ENCODE assay signal across 9 cellular contexts in the genomic region with DNA sequence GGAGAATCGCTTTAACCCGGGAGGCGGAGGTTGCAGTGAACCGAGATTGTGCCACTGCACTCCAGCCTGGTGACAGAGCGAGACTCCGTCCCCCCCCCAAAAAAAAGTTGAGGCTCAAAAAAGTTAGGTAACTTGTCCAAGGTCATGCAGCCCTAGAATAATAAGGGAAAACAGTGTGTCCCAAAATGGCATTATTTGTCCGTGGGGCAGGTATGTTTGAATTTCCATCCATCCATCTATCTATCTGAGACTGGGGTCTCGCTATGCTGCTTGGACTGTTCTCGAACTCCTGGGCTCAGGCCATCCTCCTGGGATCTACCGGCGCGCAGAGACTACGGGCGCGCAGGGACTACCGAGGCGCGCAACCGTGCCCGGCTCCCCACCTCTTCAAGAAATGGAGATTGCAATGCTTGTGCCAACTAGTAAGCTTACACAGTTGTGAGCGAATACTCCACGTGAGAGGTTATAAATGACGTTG. TPM values are rescaled to one million over a fixed set of nuclear protein-coding genes. Genes with fewer than 3 reads are reported as not detected.
DNase-seq lines count a peak whose midpoint lies in the region; ATAC-seq, FAIRE-seq and TF ChIP-seq lines count a peak whose summit lies in the region.
"Had no signal": no experiment of that assay in that cellular context is flagged by ENCODE, and none has a peak within 500 bp of the region (broad histone marks: within the 10 kb centered on the region; RNA-seq: fewer than 3 reads in every experiment).

No MANE protein-coding gene starts in this region.

- H3K79me2 ChIP-seq in GM12878 (ENCODE audit: control insufficient read depth, insufficient read depth, low read length): peaks cover 22% of the 10 kb centered on the region

- H3K9ac ChIP-seq in GM12878 (ENCODE audit: control insufficient read depth, insufficient read depth, low read length): peak overlapping the region; percentile 86; the same call in 1 of the 2 replicates

- RAD21 ChIA-PET in GM12878 (lab: Charles Lee; ENCODE audit: unreplicated experiment): interaction anchor here (0.6 to 1.9 kb wide), 7 partner anchors 31 to 89 kb away, joined by 3 to 6 read pairs (median 3); no protein-coding TSS in a partner anchor

- no peak for FAIRE-seq in GM12878 (lab: Jason Lieb, UNC)

- peak overlapping the region; percentile 97 for H3K27ac Mint-ChIP-seq in activated naive CD4-positive, alpha-beta T cell treated with anti-CD3 and anti-CD28 coated beads, Interleukin-2, amount 50 U/mL, for 24 hours

- H3K4me1 ChIP-seq in GM12878 (ENCODE audit: control insufficient read depth, insufficient read depth, low read length) (peaks cover 12% of the 10 kb centered on the region), lung (ENCODE audit: control insufficient read depth in 2 of 2, insufficient read depth in 2 of 2, low read length in 2 of 2) (peaks cover 0 to 8% of the 10 kb centered on the region in 2 donors), urinary bladder (ENCODE audit: insufficient read depth) (no peaks in the 10 kb centered on the region)

- no peak for DNase-seq in activated naive CD4-positive, alpha-beta T cell (lab: John Stamatoyannopoulos, UW)
- DNase-seq in GM12878 (ENCODE audit: low read depth, low spot score) (no peak), lung (ENCODE audit: low spot score) (no peak), NCI-H1694 (lab: John Stamatoyannopoulos, UW) (no peak), HPDE6-E6E7 (ENCODE audit: extremely low spot score) (no peak)

- peaks cover 22% of the 10 kb centered on the region for H3K4me1 Mint-ChIP-seq in activated naive CD4-positive, alpha-beta T cell treated with anti-CD3 and anti-CD28 coated beads, Interleukin-2, amount 50 U/mL, for 24 hours

- H3K9me3 Mint-ChIP-seq in activated naive CD4-positive, alpha-beta T cell treated with anti-CD3 and anti-CD28 coated beads, Interleukin-2, amount 50 U/mL, for 24 hours: no peaks in the 10 kb centered on the region

- ATAC-seq in GM12878 (no peak), lung (ENCODE audit: insufficient read depth, low FRiP score) (no peak), GM18873 (IDR thresholded peaks at IDR 0.05; ENCODE audit: low FRiP score, unreplicated experiment) (no peak)

- TF ChIP-seq EP300 in GM12878 (IDR thresholded peaks at IDR 0.05; ENCODE audit: borderline replicate concordance in 1 of 2, control insufficient read depth in 1 of 2, low read depth in 2 of 2, low read length in 2 of 2): no peak

- POLR2A ChIA-PET in GM12878 (lab: Charles Lee): interaction anchor here (0.6 to 1.6 kb wide), 4 partner anchors 8 to 33 kb away, joined by 3 to 4 read pairs (median 3); no protein-coding TSS in a partner anchor

- no peak for TF ChIP-seq CTCF in GM12878 (IDR thresholded peaks at IDR 0.05 in 2 of 3, conservative IDR thresholded peaks at IDR 0.05 in 1 of 3; ENCODE audit: control insufficient read depth in 2 of 3, extremely low read depth in 1 of 3, insufficient read depth in 1 of 3, low read depth in 3 of 3, low read length in 3 of 3)
- no peak for TF ChIP-seq CTCF in lung (IDR thresholded peaks at IDR 0.05; ENCODE audit: control extremely low read depth, extremely low read depth)

- H3K27me3 ChIP-seq in GM12878 (replicated peaks in 1 of 2; ENCODE audit: control insufficient read depth in 2 of 2, insufficient read depth in 2 of 2, low read length in 1 of 2): no peaks in the 10 kb centered on the region
- no peaks in the 10 kb centered on the region for H3K27me3 ChIP-seq in lung (ENCODE audit: control insufficient read depth, insufficient read depth)

- H3K36me3 ChIP-seq in GM12878 (ENCODE audit: control insufficient read depth in 2 of 2, insufficient read depth in 2 of 2, low read length in 1 of 2) (no peaks in the 10 kb centered on the region), lung (ENCODE audit: control insufficient read depth in 2 of 2, insufficient read depth in 2 of 2, low read length in 2 of 2) (peaks cover 0 to under 1% of the 10 kb centered on the region in 2 donors), urinary bladder (ENCODE audit: insufficient read depth) (no peaks in the 10 kb centered on the region)

- H3K27me3 Mint-ChIP-seq in activated naive CD4-positive, alpha-beta T cell treated with anti-CD3 and anti-CD28 coated beads, Interleukin-2, amount 50 U/mL, for 24 hours: no peaks in the 10 kb centered on the region

- H2AFZ ChIP-seq in GM12878 (ENCODE audit: control insufficient read depth, low read depth, low read length): peak overlapping the region; percentile 97

- H3K4me3 ChIP-seq in GM12878 (peak overlapping the region; percentile 90; the same call in 1 of the 2 replicates), lung (peak overlapping the region; percentile 80), urinary bladder (ENCODE audit: low read depth, low read length) (peak overlapping the region; percentile 71)

- peak overlapping the region; percentile 98 for H3K4me2 ChIP-seq in GM12878 (ENCODE audit: control insufficient read depth, insufficient read depth)

- peak overlapping the region; percentile 97 for H3K4me3 Mint-ChIP-seq in activated naive CD4-positive, alpha-beta T cell treated with anti-CD3 and anti-CD28 coated beads, Interleukin-2, amount 50 U/mL, for 24 hours

- H3K27ac ChIP-seq in GM12878 (ENCODE audit: control insufficient read depth, insufficient read depth) (peak overlapping the region; percentile 79), lung (ENCODE audit: low read depth in 1 of 2, low read length in 1 of 2) (peak overlapping the region; percentile 80 to 96), urinary bladder (ENCODE audit: low read depth) (peak overlapping the region; percentile 44)

- WGBS in GM12878 (ENCODE audit: insufficient coverage, insufficient replicate concordance, low lambda C conversion rate, missing lambda C conversion rate): 46% methylated on average over 23 of the region's 23 CpGs
- WGBS in lung, 2 donors: 35 to 37% methylated on average over 23 of the region's 23 CpGs
- 30% methylated on average over 23 of the region's 23 CpGs for WGBS in urinary bladder

- in situ Hi-C loops in GM12878 (cut with MboI): no loop called here

- no peak for TF ChIP-seq POLR2A in GM12878 (IDR thresholded peaks at IDR 0.05; ENCODE audit: low read depth, low read length)

- no peaks in the 10 kb centered on the region for H3K36me3 Mint-ChIP-seq in activated naive CD4-positive, alpha-beta T cell treated with anti-CD3 and anti-CD28 coated beads, Interleukin-2, amount 50 U/mL, for 24 hours

- H3K9me3 ChIP-seq in GM12878 (replicated peaks; ENCODE audit: control insufficient read depth, insufficient read depth, low read length) (no peaks in the 10 kb centered on the region), lung (ENCODE audit: control insufficient read depth in 2 of 2, insufficient read depth in 1 of 2, low read length in 1 of 2) (no peaks in the 10 kb centered on the region)

- BruUV-seq in GM12878 (replicated peaks; lab: Mats Ljungman, UMichigan): no TSS peak

- H4K20me1 ChIP-seq in GM12878 (ENCODE audit: control insufficient read depth, insufficient read depth): no peaks in the 10 kb centered on the region

- intact Hi-C loops in GM12878 (cut with micrococcal nuclease; ENCODE audit: unreplicated experiment): no loop called here

- CTCF ChIA-PET in GM12878 (lab: Yijun Ruan, JAX): interaction anchor here (0.7 to 2.1 kb wide), 9 partner anchors 8 to 118 kb away, joined by 3 to 6 read pairs (median 4); a partner anchor contains a TSS

- SMC1A ChIA-PET in GM12878 (lab: Charles Lee; ENCODE audit: uncharacterized antibody, unreplicated experiment): interaction anchor here (0.7 to 0.9 kb wide), 2 partner anchors 34 to 1482 kb away, joined by 3 read pairs; no protein-coding TSS in a partner anchor

- TF ChIP-seq RAD21 in GM12878 (IDR thresholded peaks at IDR 0.05; ENCODE audit: insufficient read depth, low read depth, low read length): no peak

RNA-seq across cellular contexts. Expression of a gene that starts 0.4 kb away (rescaled TPM):
- 65.9 and 66.1 TPM in 2 replicates for total RNA-seq in GM12878 (2013; cell fraction: nucleolus; rRNA removed)
- total RNA-seq in GM12878 (2014; rRNA removed): 6.9 and 7.7 TPM in 2 replicates
- total RNA-seq in GM12878 (2014; rRNA removed; fragmentation: Illumina TruSeq; extraction: Trizol): 5.1 and 5.9 TPM in 2 replicates
- total RNA-seq in GM12878 (2021): 13.2 and 18.2 TPM in 2 replicates
- 7.2 TPM for polyA plus RNA-seq in GM12878 (2011; ENCODE audit: low read depth)
- 4.2 and 5.6 TPM in 2 replicates for polyA plus RNA-seq in GM12878 (2011; rRNA removed)
- polyA plus RNA-seq in GM12878 (2011; cell fraction: cytosol; rRNA removed): 5.3 and 7.4 TPM in 2 replicates
- 40.9 and 51.1 TPM in 2 replicates for polyA plus RNA-seq in GM12878 (2011; cell fraction: nucleus; rRNA removed)
- polyA plus RNA-seq in GM12878 (2012): 10.0 and 12.5 TPM in 2 replicates
- polyA plus RNA-seq in GM12878 (2014; fragmentation: Illumina TruSeq; extraction: Trizol): 5.4 and 9.5 TPM in 2 replicates
- under 1 TPM; 0.80 to 0.82 TPM for polyA plus RNA-seq in GM12878 (2014; fragmentation: Nextera tagmentation; extraction: Ambion mirVana)
- polyA plus RNA-seq in GM12878 (2014; rRNA removed): 9.5 and 10.9 TPM in 2 replicates
- 1 to 10 TPM; 8.6 to 9.5 TPM for polyA plus RNA-seq in GM12878 (2016; fragmentation: Nextera tagmentation; extraction: Ambion mirVana)
- 13.5 and 14.2 TPM in 2 replicates for polyA minus RNA-seq in GM12878 (2011; rRNA and poly(A)+ RNA removed)
- 3.2 and 6.4 TPM in 2 replicates for polyA minus RNA-seq in GM12878 (2011; cell fraction: cytosol; rRNA and poly(A)+ RNA removed)
- polyA minus RNA-seq in GM12878 (2011; cell fraction: nucleus; rRNA and poly(A)+ RNA removed): 16.1 and 41.6 TPM in 2 replicates
- total RNA-seq in lung: 10 to 100 TPM; 18.7 to 43.3 TPM
- 10 to 100 TPM; 15.7 to 33.6 TPM for polyA plus RNA-seq in lung
- 15.6 TPM for total RNA-seq in urinary bladder
- 18.5 TPM for polyA plus RNA-seq in urinary bladder

RNA-seq across cellular contexts. Expression of a gene that starts 28.4 kb away (rescaled TPM):
- total RNA-seq in GM12878 (2013; cell fraction: nucleolus; rRNA removed): 1.3 and 1.4 TPM in 2 replicates
- 0.11 and 0.34 TPM in 2 replicates for total RNA-seq in GM12878 (2014; rRNA removed)
- not detected in 2 replicates for total RNA-seq in GM12878 (2014; rRNA removed; fragmentation: Illumina TruSeq; extraction: Trizol)
- 0.38 and 0.40 TPM in 2 replicates for total RNA-seq in GM12878 (2021)
- polyA plus RNA-seq in GM12878 (2011; ENCODE audit: low read depth): 0.37 TPM
- polyA plus RNA-seq in GM12878 (2011; rRNA removed): 0.10 and 0.37 TPM in 2 replicates
- 0.79 and 1.0 TPM in 2 replicates for polyA plus RNA-seq in GM12878 (2011; cell fraction: cytosol; rRNA removed)
- polyA plus RNA-seq in GM12878 (2011; cell fraction: nucleus; rRNA removed): 1.5 and 1.9 TPM in 2 replicates
- 0.50 and 1.8 TPM in 2 replicates for polyA plus RNA-seq in GM12878 (2012)
- polyA plus RNA-seq in GM12878 (2014; fragmentation: Illumina TruSeq; extraction: Trizol): not detected in 2 replicates
- polyA plus RNA-seq in GM12878 (2014; fragmentation: Nextera tagmentation; extraction: Ambion mirVana): under 1 TPM in 1 of 2 experiments, not detected in 1; 0.03 TPM
- polyA plus RNA-seq in GM12878 (2014; rRNA removed): 0.47 and 0.55 TPM in 2 replicates
- polyA plus RNA-seq in GM12878 (2016; fragmentation: Nextera tagmentation; extraction: Ambion mirVana): under 1 TPM in 1 of 2 experiments, not detected in 1; 0.40 TPM
- polyA minus RNA-seq in GM12878 (2011; rRNA and poly(A)+ RNA removed): 0.66 and 0.67 TPM in 2 replicates
- not detected in 2 replicates for polyA minus RNA-seq in GM12878 (2011; cell fraction: cytosol; rRNA and poly(A)+ RNA removed)
- 0.24 and 0.57 TPM in 2 replicates for polyA minus RNA-seq in GM12878 (2011; cell fraction: nucleus; rRNA and poly(A)+ RNA removed)
- total RNA-seq in lung: 1 to 10 TPM; 1.4 to 2.6 TPM
- 1 to 10 TPM; 1.1 TPM for polyA plus RNA-seq in lung
- total RNA-seq in urinary bladder: 2.0 TPM
- polyA plus RNA-seq in urinary bladder: 0.67 TPM
- total RNA-seq: NCI-H460 had no signal

RNA-seq across cellular contexts. Expression of a gene that starts 50.4 kb away (rescaled TPM):
- total RNA-seq in GM12878 (2013; cell fraction: nucleolus; rRNA removed): 21.5 and 21.7 TPM in 2 replicates
- total RNA-seq in GM12878 (2014; rRNA removed) (13.6 and 15.8 TPM in 2 replicates), GM12878 (2014; rRNA removed; fragmentation: Illumina TruSeq; extraction: Trizol) (6.2 and 8.1 TPM in 2 replicates), GM12878 (2021) (22.6 and 26.5 TPM in 2 replicates), lung (10 to 100 TPM; 24.1 to 29.5 TPM), urinary bladder (10.5 TPM)
- polyA plus RNA-seq in GM12878 (2011; ENCODE audit: low read depth): 9.2 TPM
- polyA plus RNA-seq in GM12878 (2011; rRNA removed) (10.8 and 18.0 TPM in 2 replicates), GM12878 (2014; fragmentation: Illumina TruSeq; extraction: Trizol) (7.0 and 13.9 TPM in 2 replicates), GM12878 (2014; fragmentation: Nextera tagmentation; extraction: Ambion mirVana) (under 1 TPM; 0.11 to 0.42 TPM), GM12878 (2014; rRNA removed) (18.9 and 23.9 TPM in 2 replicates), GM12878 (2016; fragmentation: Nextera tagmentation; extraction: Ambion mirVana) (10 to 100 TPM; 10.0 to 11.7 TPM), lung (10 to 100 TPM; 21.7 to 22.6 TPM), urinary bladder (29.7 TPM)
- polyA plus RNA-seq in GM12878 (2011; cell fraction: cytosol; rRNA removed): 16.8 and 18.8 TPM in 2 replicates
- 70.5 and 83.5 TPM in 2 replicates for polyA plus RNA-seq in GM12878 (2011; cell fraction: nucleus; rRNA removed)
- polyA plus RNA-seq in GM12878 (2012): 14.3 and 17.2 TPM in 2 replicates
- 9.9 and 12.4 TPM in 2 replicates for polyA minus RNA-seq in GM12878 (2011; rRNA and poly(A)+ RNA removed)
- 3.2 and 6.5 TPM in 2 replicates for polyA minus RNA-seq in GM12878 (2011; cell fraction: cytosol; rRNA and poly(A)+ RNA removed)
- polyA minus RNA-seq in GM12878 (2011; cell fraction: nucleus; rRNA and poly(A)+ RNA removed): 10.3 and 15.7 TPM in 2 replicates

RNA-seq across cellular contexts. Expression of a gene that starts 57.5 kb away (rescaled TPM):
- 123 and 126 TPM in 2 replicates for total RNA-seq in GM12878 (2013; cell fraction: nucleolus; rRNA removed)
- 15.1 and 16.1 TPM in 2 replicates for total RNA-seq in GM12878 (2014; rRNA removed)
- total RNA-seq in GM12878 (2014; rRNA removed; fragmentation: Illumina TruSeq; extraction: Trizol): 12.3 and 13.0 TPM in 2 replicates
- 27.9 and 29.3 TPM in 2 replicates for total RNA-seq in GM12878 (2021)
- 41.6 TPM for polyA plus RNA-seq in GM12878 (2011; ENCODE audit: low read depth)
- 79.8 and 83.9 TPM in 2 replicates for polyA plus RNA-seq in GM12878 (2011; rRNA removed)
- polyA plus RNA-seq in GM12878 (2011; cell fraction: cytosol; rRNA removed): 63.6 and 73.5 TPM in 2 replicates
- 134 and 192 TPM in 2 replicates for polyA plus RNA-seq in GM12878 (2011; cell fraction: nucleus; rRNA removed)
- 45.1 and 74.2 TPM in 2 replicates for polyA plus RNA-seq in GM12878 (2012)
- polyA plus RNA-seq in GM12878 (2014; fragmentation: Illumina TruSeq; extraction: Trizol): 23.8 and 28.7 TPM in 2 replicates
- 1 to 10 TPM; 4.8 to 6.3 TPM for polyA plus RNA-seq in GM12878 (2014; fragmentation: Nextera tagmentation; extraction: Ambion mirVana)
- polyA plus RNA-seq in GM12878 (2014; rRNA removed): 16.1 and 16.6 TPM in 2 replicates
- polyA plus RNA-seq in GM12878 (2016; fragmentation: Nextera tagmentation; extraction: Ambion mirVana): 10 to 100 TPM in 1 of 2 experiments, 1 to 10 TPM in 1; 3.4 to 11.1 TPM
- 153 and 156 TPM in 2 replicates for polyA minus RNA-seq in GM12878 (2011; rRNA and poly(A)+ RNA removed)
- 48.2 and 52.8 TPM in 2 replicates for polyA minus RNA-seq in GM12878 (2011; cell fraction: cytosol; rRNA and poly(A)+ RNA removed)
- polyA minus RNA-seq in GM12878 (2011; cell fraction: nucleus; rRNA and poly(A)+ RNA removed): 82.8 and 88.9 TPM in 2 replicates
- total RNA-seq in lung: 10 to 100 TPM; 12.5 to 20.5 TPM
- 1 to 10 TPM; 4.1 to 5.1 TPM for polyA plus RNA-seq in lung
- 14.6 TPM for total RNA-seq in urinary bladder
- polyA plus RNA-seq in urinary bladder: 10.1 TPM
